Comparison of ENCODE assay signal across 14 cellular contexts in genomic region chr21:33026878-33027400, GRCh38. TPM values are rescaled to one million over a fixed set of nuclear protein-coding genes. Genes with fewer than 3 reads are reported as not detected.
DNase-seq lines count a peak whose midpoint lies in the region; ATAC-seq and TF ChIP-seq lines count a peak whose summit lies in the region.
"Had no signal": no experiment of that assay in that cellular context is flagged by ENCODE, and none has a peak within 500 bp of the region (broad histone marks: within the 10 kb centered on the region; RNA-seq: fewer than 3 reads in every experiment).

No MANE protein-coding gene starts in this region.

- H3K27me3 Mint-ChIP-seq in activated CD4-positive, alpha-beta T cell treated with anti-CD3 and anti-CD28 coated beads, Interleukin-2, amount 10 ng/mL, durations not matched to agents 7 days and 5 days, result peaks cover 86% of the 10 kb centered on the region

- POLR2A ChIA-PET in activated CD4-positive, alpha-beta T cell treated with anti-CD3 and anti-CD28 coated beads, Interleukin-2, amount 10 ng/mL, durations not matched to agents 7 days and 5 days (lab: Charles Lee), result no interaction called here
- POLR2A ChIA-PET in GM10248 (lab: Yijun Ruan, JAX), result no interaction called here

- H3K27ac Mint-ChIP-seq in activated CD4-positive, alpha-beta T cell treated with anti-CD3 and anti-CD28 coated beads, Interleukin-2, amount 10 ng/mL, durations not matched to agents 7 days and 5 days, result peak overlapping the region; percentile 82

- peaks cover 55% of the 10 kb centered on the region for H3K27me3 ChIP-seq in WERI-Rb-1 (ENCODE audit: insufficient read depth, low read depth, severe bottlenecking)

- CTCF ChIA-PET in activated CD4-positive, alpha-beta T cell treated with anti-CD3 and anti-CD28 coated beads, Interleukin-2, amount 10 ng/mL, durations not matched to agents 7 days and 5 days (lab: Charles Lee), result interaction anchor here (1.1 kb wide), 1 partner anchor 36 kb away, joined by 4 read pairs; no protein-coding TSS in a partner anchor
- CTCF ChIA-PET in GM10248 (lab: Yijun Ruan, JAX), result no interaction called here

- 0 out of 2 replicates have a peak, but pooled peaks have one; percentile 5 for TF ChIP-seq CTCF in WERI-Rb-1 (IDR thresholded peaks at IDR 0.05; ENCODE audit: low read depth, low read length)
- TF ChIP-seq CTCF in fibroblast of the aortic adventitia (IDR thresholded peaks at IDR 0.05; ENCODE audit: insufficient read depth, low read length), result no peak
- no peak for TF ChIP-seq CTCF in GM10248 (IDR thresholded peaks at IDR 0.05; ENCODE audit: control extremely low read depth, extremely low read depth, low read depth, missing control alignments)

- no peak for DNase-seq in activated CD4-positive, alpha-beta T cell treated with anti-CD3 and anti-CD28 coated beads, Interleukin-2, amount 10 ng/mL, durations not matched to agents 7 days and 5 days
- DNase-seq in activated CD4-positive, alpha-beta T cell treated with anti-CD3 and anti-CD28 coated beads, Interleukin-2, amount 50 U/mL, for 1 hour, result no peak
- DNase-seq in WERI-Rb-1, result peak; percentile 39
- DNase-seq in fibroblast of the aortic adventitia (ENCODE audit: low read depth), result peak; percentile 8
- peak; percentile 34 for DNase-seq in stimulated activated CD8-positive, alpha-beta memory T cell treated with anti-CD3 and anti-CD28 coated beads, Interleukin-4, amount 100 ng/mL, for 48 hours
- DNase-seq in GM10248 (ENCODE audit: extremely low spot score), result no peak
- DNase-seq: NCI-H226 had no signal

- peak overlapping the region; percentile 76 for H3K4me3 ChIP-seq in WERI-Rb-1 (ENCODE audit: low read depth, low read length)
- H3K4me3 ChIP-seq in fibroblast of the aortic adventitia (ENCODE audit: low read depth, low read length), result no peak overlapping the region
- H3K4me3 ChIP-seq: esophagus muscularis mucosa, SJSA1, upper lobe of left lung had no signal

- H3K9me3 ChIP-seq in WERI-Rb-1 (ENCODE audit: severe bottlenecking), result no peaks in the 10 kb centered on the region
- H3K9me3 ChIP-seq: ascending aorta, esophagus muscularis mucosa, upper lobe of left lung had no signal

- ATAC-seq in HG03196 (IDR thresholded peaks at IDR 0.05; ENCODE audit: unreplicated experiment), result no peak
- ATAC-seq in HG03439 (IDR thresholded peaks at IDR 0.05; ENCODE audit: unreplicated experiment), result no peak
- ATAC-seq: left lobe of liver had no signal

- H3K4me3 Mint-ChIP-seq in activated CD4-positive, alpha-beta T cell treated with anti-CD3 and anti-CD28 coated beads, Interleukin-2, amount 10 ng/mL, durations not matched to agents 7 days and 5 days, result peak overlapping the region; percentile 55

- H3K9me3 Mint-ChIP-seq in activated CD4-positive, alpha-beta T cell treated with anti-CD3 and anti-CD28 coated beads, Interleukin-2, amount 10 ng/mL, durations not matched to agents 7 days and 5 days, result no peaks in the 10 kb centered on the region

- no peaks in the 10 kb centered on the region for H3K36me3 ChIP-seq in WERI-Rb-1
- H3K36me3 ChIP-seq: ascending aorta, esophagus muscularis mucosa, SJSA1, upper lobe of left lung had no signal

- H3K27ac ChIP-seq in WERI-Rb-1, result no peak overlapping the region
- H3K27ac ChIP-seq: ascending aorta, esophagus muscularis mucosa, SJSA1, upper lobe of left lung had no signal

- peaks cover 29% of the 10 kb centered on the region for H3K4me1 Mint-ChIP-seq in activated CD4-positive, alpha-beta T cell treated with anti-CD3 and anti-CD28 coated beads, Interleukin-2, amount 10 ng/mL, durations not matched to agents 7 days and 5 days

- peaks cover 8% of the 10 kb centered on the region for H3K36me3 Mint-ChIP-seq in activated CD4-positive, alpha-beta T cell treated with anti-CD3 and anti-CD28 coated beads, Interleukin-2, amount 10 ng/mL, durations not matched to agents 7 days and 5 days (ENCODE audit: low read depth)

RNA-seq across cellular contexts. Expression of gene OLIG2, which starts 1.2 kb away (rescaled TPM):
- total RNA-seq in activated CD4-positive, alpha-beta T cell treated with anti-CD3 and anti-CD28 coated beads, Interleukin-2, amount 10 ng/mL, durations not matched to agents 7 days and 5 days, result not detected
- not detected in 2 replicates for total RNA-seq in fibroblast of the aortic adventitia (ENCODE audit: low replicate concordance)
- total RNA-seq: ascending aorta, esophagus muscularis mucosa, left lobe of liver, SJSA1, upper lobe of left lung had no signal

RNA-seq across cellular contexts. Expression of gene OLIG1, which starts 43.0 kb away (rescaled TPM):
- total RNA-seq in activated CD4-positive, alpha-beta T cell treated with anti-CD3 and anti-CD28 coated beads, Interleukin-2, amount 10 ng/mL, durations not matched to agents 7 days and 5 days, result not detected
- not detected in 2 replicates for total RNA-seq in fibroblast of the aortic adventitia (ENCODE audit: low replicate concordance)
- total RNA-seq: ascending aorta, esophagus muscularis mucosa, left lobe of liver, SJSA1 had no signal

Comparison
In these comparisons a context has a peak if more than half of its experiments do, and no peak if none do; other contexts are left out.
1. DNase-seq: peak in WERI-Rb-1 (single experiment), fibroblast of the aortic adventitia (single experiment) and stimulated activated CD8-positive, alpha-beta memory T cell treated with anti-CD3 and anti-CD28 coated beads, Interleukin-4, amount 100 ng/mL, for 48 hours (single experiment); none in activated CD4-positive, alpha-beta T cell treated with anti-CD3 and anti-CD28 coated beads, Interleukin-2, amount 10 ng/mL, durations not matched to agents 7 days and 5 days (single experiment), activated CD4-positive, alpha-beta T cell treated with anti-CD3 and anti-CD28 coated beads, Interleukin-2, amount 50 U/mL, for 1 hour (single experiment) and GM10248 (single experiment).